In genomic region chr14:73238262-73238852, GRCh38 we compare ENCODE assay signal across 8 cellular contexts. TPM values are rescaled to one million over a fixed set of nuclear protein-coding genes. Genes with fewer than 3 reads are reported as not detected.
DNase-seq lines count a peak whose midpoint lies in the region; ATAC-seq and TF ChIP-seq lines count a peak whose summit lies in the region.

No MANE protein-coding gene starts in this region.

- H3K4me2 ChIP-seq in fibroblast of lung (ENCODE audit: extremely low read depth, insufficient read depth, low read length) = peak overlapping the region; percentile 73

- H3K4me3 Mint-ChIP-seq in activated naive CD4-positive, alpha-beta T cell treated with anti-CD3 and anti-CD28 coated beads for 36 hours = peak overlapping the region; percentile 25

- no peak for TF ChIP-seq CTCF in fibroblast of lung (conservative IDR thresholded peaks at IDR 0.05 in 1 of 2, IDR thresholded peaks at IDR 0.05 in 1 of 2; ENCODE audit: low read depth in 1 of 2, low read length in 2 of 2)

- H3K9ac ChIP-seq in fibroblast of lung (ENCODE audit: insufficient read depth, low read length) = no peak overlapping the region

- H3K27ac Mint-ChIP-seq in activated naive CD4-positive, alpha-beta T cell treated with anti-CD3 and anti-CD28 coated beads for 36 hours = no peak overlapping the region

- H3K27me3 ChIP-seq in SJSA1 (replicated peaks) (peaks cover 13% of the 10 kb centered on the region), fibroblast of lung (ENCODE audit: control insufficient read depth, insufficient read depth, low read length) (peaks cover 31% of the 10 kb centered on the region)

- CTCF ChIA-PET in activated naive CD4-positive, alpha-beta T cell treated with anti-CD3 and anti-CD28 coated beads for 36 hours (lab: Charles Lee) = no interaction called here

- no peaks in the 10 kb centered on the region for H4K20me1 ChIP-seq in fibroblast of lung (ENCODE audit: control insufficient read depth, extremely low read depth, insufficient read depth, low read length)

- H3K36me3 ChIP-seq in SJSA1 = no peaks in the 10 kb centered on the region
- no peaks in the 10 kb centered on the region for H3K36me3 ChIP-seq in fibroblast of lung (ENCODE audit: control insufficient read depth, insufficient read depth, low read length)

- H3K27me3 Mint-ChIP-seq in activated naive CD4-positive, alpha-beta T cell treated with anti-CD3 and anti-CD28 coated beads for 36 hours (ENCODE audit: low read depth) = peaks cover 67% of the 10 kb centered on the region

- ATAC-seq in GM21447 (IDR thresholded peaks at IDR 0.05; ENCODE audit: unreplicated experiment) (no peak), GM18498 (IDR thresholded peaks at IDR 0.05; ENCODE audit: unreplicated experiment) (no peak)

- H3K4me1 ChIP-seq in SJSA1 (replicated peaks) (peaks cover 30% of the 10 kb centered on the region), fibroblast of lung (ENCODE audit: control insufficient read depth, extremely low read depth, insufficient read depth, low read length) (peaks cover 15% of the 10 kb centered on the region)

- peaks cover 11% of the 10 kb centered on the region for H3K4me1 Mint-ChIP-seq in activated naive CD4-positive, alpha-beta T cell treated with anti-CD3 and anti-CD28 coated beads for 36 hours (ENCODE audit: low read depth)

- H3K4me3 ChIP-seq in SJSA1 = peak overlapping the region; percentile 31
- H3K4me3 ChIP-seq in fibroblast of lung (replicated peaks in 1 of 4; ENCODE audit: control extremely low read depth in 1 of 4, insufficient read depth in 1 of 4, low read depth in 3 of 4, low read length in 4 of 4) = peak overlapping the region; percentile 13 to 65 (median 32)

- H3K27ac ChIP-seq in SJSA1 = peak overlapping the region; percentile 49; the same call in 1 of the 2 replicates
- H3K27ac ChIP-seq in fibroblast of lung (ENCODE audit: insufficient read depth, low read length) = no peak overlapping the region

- no peak overlapping the region for H2AFZ ChIP-seq in fibroblast of lung (ENCODE audit: low read length)

- intact Hi-C loops in activated naive CD4-positive, alpha-beta T cell treated with anti-CD3 and anti-CD28 coated beads for 36 hours (cut with micrococcal nuclease) = no loop called here
- intact Hi-C loops in posterior vena cava (cut with DNase I) = no loop called here

- no peaks in the 10 kb centered on the region for H3K79me2 ChIP-seq in fibroblast of lung (ENCODE audit: control insufficient read depth, insufficient read depth, low read length)

- no peaks in the 10 kb centered on the region for H3K9me3 ChIP-seq in SJSA1 (replicated peaks)
- no peaks in the 10 kb centered on the region for H3K9me3 ChIP-seq in fibroblast of lung (ENCODE audit: control insufficient read depth, insufficient read depth, low read depth, low read length)

- H3K36me3 Mint-ChIP-seq in activated naive CD4-positive, alpha-beta T cell treated with anti-CD3 and anti-CD28 coated beads for 36 hours (ENCODE audit: low read depth) = no peaks in the 10 kb centered on the region

- H3K9me3 Mint-ChIP-seq in activated naive CD4-positive, alpha-beta T cell treated with anti-CD3 and anti-CD28 coated beads for 36 hours = no peaks in the 10 kb centered on the region

- DNase-seq in activated naive CD4-positive, alpha-beta T cell treated with anti-CD3 and anti-CD28 coated beads for 36 hours = no peak
- DNase-seq in activated naive CD4-positive, alpha-beta T cell treated with anti-CD3 and anti-CD28 coated beads, Interleukin-2, amount 50 U/mL, for 16 hours = no peak
- DNase-seq in SJSA1 (ENCODE audit: low read depth in 1 of 2, low spot score in 2 of 2) = peak; percentile 68 to 77
- peak; percentile 81 to 88 for DNase-seq in fibroblast of lung (ENCODE audit: low read depth in 2 of 2)
- DNase-seq in posterior vena cava (ENCODE audit: low spot score) = peak; percentile 68
- DNase-seq in stimulated activated CD4-positive, alpha-beta T cell treated with anti-CD3 and anti-CD28 coated beads, Interleukin-4, amount 100 ng/mL, for 1 hour = no peak

RNA-seq across cellular contexts. Expression of gene PAPLN, which starts 1.1 kb away (rescaled TPM):
- total RNA-seq in activated naive CD4-positive, alpha-beta T cell treated with anti-CD3 and anti-CD28 coated beads for 36 hours = 1 to 10 TPM; 1.0 TPM
- 0.38 and 2.4 TPM in 2 replicates for total RNA-seq in SJSA1 (2014; rRNA removed; shearing (Covaris generic))
- total RNA-seq in fibroblast of lung (6.9 and 9.5 TPM in 2 replicates), posterior vena cava (10 to 100 TPM in 1 of 2 donors, 1 to 10 TPM in 1; 9.4 to 19.4 TPM)
- polyA plus RNA-seq in fibroblast of lung = 1.3 and 1.4 TPM in 2 replicates
- polyA plus RNA-seq in fibroblast of lung (2012) = 1.2 and 1.4 TPM in 2 replicates
- 0.86 and 1.1 TPM in 2 replicates for polyA minus RNA-seq in fibroblast of lung (ENCODE audit: low replicate concordance)

Comparison
In these comparisons a context has a peak if more than half of its experiments do, and no peak if none do; other contexts are left out.
1. DNase-seq: peak in SJSA1 (2 of 2), fibroblast of lung (2 of 2) and posterior vena cava (single experiment); none in activated naive CD4-positive, alpha-beta T cell treated with anti-CD3 and anti-CD28 coated beads for 36 hours (single experiment), activated naive CD4-positive, alpha-beta T cell treated with anti-CD3 and anti-CD28 coated beads, Interleukin-2, amount 50 U/mL, for 16 hours (single experiment) and stimulated activated CD4-positive, alpha-beta T cell treated with anti-CD3 and anti-CD28 coated beads, Interleukin-4, amount 100 ng/mL, for 1 hour (single experiment).